ENCODE assay signal across 27 cellular contexts in the genomic region with DNA sequence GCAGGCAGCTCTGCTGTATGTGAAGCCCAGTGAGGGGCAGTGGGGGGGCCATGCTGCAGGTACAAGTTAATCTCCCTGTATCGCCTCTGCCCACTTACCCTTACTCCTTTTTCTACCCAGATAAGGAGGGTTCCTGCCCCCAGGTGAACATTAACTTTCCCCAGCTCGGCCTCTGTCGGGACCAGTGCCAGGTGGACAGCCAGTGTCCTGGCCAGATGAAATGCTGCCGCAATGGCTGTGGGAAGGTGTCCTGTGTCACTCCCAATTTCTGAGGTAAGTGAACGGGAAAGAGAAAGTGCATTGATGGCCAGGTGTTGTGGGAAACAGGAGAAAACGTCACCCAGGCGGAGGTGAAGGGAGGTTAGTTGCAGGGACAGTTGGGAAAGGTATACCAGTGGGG. TPM values are rescaled to one million over a fixed set of nuclear protein-coding genes. Genes with fewer than 3 reads are reported as not detected.
DNase-seq lines count a peak whose midpoint lies in the region; ATAC-seq, FAIRE-seq and TF ChIP-seq lines count a peak whose summit lies in the region.
"Had no signal": no experiment of that assay in that cellular context is flagged by ENCODE, and none has a peak within 500 bp of the region (broad histone marks: within the 10 kb centered on the region; RNA-seq: fewer than 3 reads in every experiment).

No MANE protein-coding gene starts in this region.

- FAIRE-seq in HTR-8/SVneo (lab: Jason Lieb, UNC) = peak; percentile 84
- no peak for FAIRE-seq in HepG2 (lab: Jason Lieb, UNC)
- FAIRE-seq in pancreas (lab: Jason Lieb, UNC) = no peak
- FAIRE-seq in kidney (lab: Jason Lieb, UNC) = no peak
- FAIRE-seq: A549, GM12891, GM18507, H54 had no signal

- H3K4me2 ChIP-seq in HepG2 (ENCODE audit: low read depth, low read length) = no peak overlapping the region
- H3K4me2 ChIP-seq: A549 had no signal

- no peak for DNase-seq in HTR-8/SVneo (ENCODE audit: insufficient read length, low spot score)
- no peak for DNase-seq in HepG2 (ENCODE audit: low spot score)
- DNase-seq in pancreas = peak in 1 of 6 donors; percentile 37
- DNase-seq in osteocyte (ENCODE audit: extremely low spot score, unreplicated experiment) = no peak
- DNase-seq in kidney = no peak
- DNase-seq in lower lobe of right lung = no peak
- DNase-seq: 8988T; ACHN; AML-193; BE2C; CD4-positive, alpha-beta T cell; CD8-positive, alpha-beta memory T cell; DMS53; DMS79 treated with DMSO at 0.1 percent for 48 hours; GF-D8; GOT3; HFFc6 had no signal

- intact Hi-C loops in HepG2 (cut with micrococcal nuclease; ENCODE audit: unreplicated experiment) (no loop called here), pancreas (cut with DNase I) (no loop called here), kidney (cut with DNase I) (no loop called here), lower lobe of right lung (cut with DNase I) (no loop called here)

- no peak for TF ChIP-seq POLR2A in HepG2 (IDR thresholded peaks at IDR 0.05; ENCODE audit: insufficient read depth in 1 of 2, low read depth in 2 of 2, low read length in 2 of 2)

- H2AFZ ChIP-seq in HepG2 (ENCODE audit: low read length) = no peak overlapping the region

- H3K4me1 ChIP-seq in HepG2 (ENCODE audit: insufficient read depth, low read length) (peaks cover 17% of the 10 kb centered on the region), pancreas (no peaks in the 10 kb centered on the region), kidney (ENCODE audit: control insufficient read depth in 1 of 2, insufficient read depth in 1 of 2, low read depth in 1 of 2, low read length in 2 of 2) (no peaks in the 10 kb centered on the region), lower lobe of right lung (no peaks in the 10 kb centered on the region)
- H3K4me1 ChIP-seq: A549, BE2C, HAP-1 had no signal

- H3K4me3 ChIP-seq in HepG2 (replicated peaks in 1 of 3; ENCODE audit: insufficient read depth in 1 of 3, low read depth in 2 of 3, low read length in 3 of 3) (no peak overlapping the region), pancreas (no peak overlapping the region), kidney (ENCODE audit: low read length in 2 of 2) (no peak overlapping the region), lower lobe of right lung (no peak overlapping the region)
- H3K4me3 ChIP-seq: A549; BLaER1 treated with 17β-estradiol and CSF1 and Interleukin-3, amounts not matched to agents 10 nM and 100 nM; HAP-1 had no signal

- H3K9me3 ChIP-seq in HepG2 (ENCODE audit: low read length) (no peaks in the 10 kb centered on the region), pancreas (no peaks in the 10 kb centered on the region), kidney (ENCODE audit: control insufficient read depth in 1 of 2, low read length in 2 of 2) (no peaks in the 10 kb centered on the region), lower lobe of right lung (no peaks in the 10 kb centered on the region)
- H3K9me3 ChIP-seq: BE2C, HAP-1 had no signal

- POLR2A ChIA-PET in HepG2 (lab: Yijun Ruan, JAX) = no interaction called here

- no peaks in the 10 kb centered on the region for H3K36me3 ChIP-seq in HepG2 (replicated peaks in 1 of 2; ENCODE audit: control insufficient read depth in 1 of 2, insufficient read depth in 2 of 2, low read length in 2 of 2)
- H3K36me3 ChIP-seq in pancreas = no peaks in the 10 kb centered on the region
- peaks cover 0 to 2% of the 10 kb centered on the region in 2 donors for H3K36me3 ChIP-seq in kidney (ENCODE audit: control insufficient read depth in 1 of 2, insufficient read depth in 2 of 2, low read length in 2 of 2)
- no peaks in the 10 kb centered on the region for H3K36me3 ChIP-seq in lower lobe of right lung
- H3K36me3 ChIP-seq: BE2C; BLaER1 treated with 17β-estradiol and CSF1 and Interleukin-3, amounts not matched to agents 10 nM and 100 nM; HAP-1 had no signal

- no peaks in the 10 kb centered on the region for H3K79me2 ChIP-seq in HepG2 (ENCODE audit: insufficient read depth, low read length)

- H3K9ac ChIP-seq in HepG2 (ENCODE audit: insufficient read depth, low read depth, low read length) (no peak overlapping the region), kidney (ENCODE audit: low read length in 2 of 2) (no peak overlapping the region)
- H3K9ac ChIP-seq: BLaER1 treated with 17β-estradiol and CSF1 and Interleukin-3, amounts not matched to agents 10 nM and 100 nM had no signal

- 4% methylated on average over 7 of the region's 7 CpGs for WGBS in HepG2 (ENCODE audit: low lambda C conversion rate)
- 25 to 30% methylated on average over 7 of the region's 7 CpGs for WGBS in pancreas, 2 donors

- in situ Hi-C loops in HepG2 (cut with HindIII; ENCODE audit: extremely low pct_ligation_motif_present, low pct_unique_long_range_greater_than_20kb) = no loop called here

- H3K27ac ChIP-seq in HepG2 (ENCODE audit: extremely low read length, insufficient read depth, low read length) = no peak overlapping the region
- H3K27ac ChIP-seq in pancreas = no peak overlapping the region
- no peak overlapping the region for H3K27ac ChIP-seq in kidney (ENCODE audit: low read depth in 2 of 2, low read length in 2 of 2)
- H3K27ac ChIP-seq in lower lobe of right lung = no peak overlapping the region
- H3K27ac ChIP-seq: A549; BLaER1 treated with 17β-estradiol and CSF1 and Interleukin-3, amounts not matched to agents 10 nM and 100 nM had no signal

- no peaks in the 10 kb centered on the region for H3K9me3 Mint-ChIP-seq in osteocyte (ENCODE audit: unreplicated experiment)
- H3K9me3 Mint-ChIP-seq: CD4-positive, alpha-beta T cell; CD8-positive, alpha-beta memory T cell; HFFc6 had no signal

- ATAC-seq in HepG2 (peak; percentile 55; the same call in 2 of the 3 replicates), pancreas (peak in 3 of 4 donors; percentile 22 to 47 (median 42)), GM18517 (IDR thresholded peaks at IDR 0.05; ENCODE audit: unreplicated experiment) (no peak), lower lobe of right lung (no peak)
- ATAC-seq: A549 had no signal

- no peaks in the 10 kb centered on the region for H3K36me3 Mint-ChIP-seq in osteocyte (ENCODE audit: unreplicated experiment)
- H3K36me3 Mint-ChIP-seq: CD14-positive monocyte had no signal

- H3K4me3 Mint-ChIP-seq in osteocyte (ENCODE audit: unreplicated experiment) = no peak overlapping the region
- H3K4me3 Mint-ChIP-seq: CD14-positive monocyte; CD4-positive, alpha-beta T cell; CD8-positive, alpha-beta memory T cell; HFFc6 had no signal

- no peak overlapping the region for H3K27ac Mint-ChIP-seq in osteocyte (ENCODE audit: unreplicated experiment)
- H3K27ac Mint-ChIP-seq: CD14-positive monocyte; CD4-positive, alpha-beta T cell; CD8-positive, alpha-beta memory T cell; HFFc6 had no signal

- CTCF ChIA-PET in HepG2 (lab: Yijun Ruan, JAX; ENCODE audit: low intra/inter-chr PET ratio, low total read pairs) = no interaction called here

- TF ChIP-seq RAD21 in HepG2 (CRISPR knock-in tag; IDR thresholded peaks at IDR 0.05) = no peak

- TF ChIP-seq EP300 in HepG2 (IDR thresholded peaks at IDR 0.05; ENCODE audit: low read depth in 2 of 2, low read length in 2 of 2) (no peak), HepG2 (CRISPR knock-in tag; IDR thresholded peaks at IDR 0.05; ENCODE audit: borderline replicate concordance) (no peak)

- TF ChIP-seq CTCF in HepG2 (CRISPR knock-in tag; IDR thresholded peaks at IDR 0.05) = no peak
- no peak for TF ChIP-seq CTCF in pancreas (IDR thresholded peaks at IDR 0.05)
- no peak for TF ChIP-seq CTCF in osteocyte (IDR thresholded peaks at IDR 0.05)
- TF ChIP-seq CTCF in kidney (IDR thresholded peaks at IDR 0.05; ENCODE audit: borderline replicate concordance, extremely low read depth, insufficient read depth) = no peak
- no peak for TF ChIP-seq CTCF in lower lobe of right lung (IDR thresholded peaks at IDR 0.05)

- H3K27me3 ChIP-seq in HepG2 (ENCODE audit: control insufficient read depth in 1 of 2, insufficient read depth in 2 of 2, low read length in 2 of 2) = peaks cover under 1 to 16% of the 10 kb centered on the region in 2 experiments
- H3K27me3 ChIP-seq in pancreas = no peaks in the 10 kb centered on the region
- H3K27me3 ChIP-seq in lower lobe of right lung (ENCODE audit: low read depth) = peaks cover 24% of the 10 kb centered on the region
- H3K27me3 ChIP-seq: BLaER1 treated with 17β-estradiol and CSF1 and Interleukin-3, amounts not matched to agents 10 nM and 100 nM had no signal

- H4K20me1 ChIP-seq in HepG2 (ENCODE audit: insufficient read depth, low read length) = no peaks in the 10 kb centered on the region
- H4K20me1 ChIP-seq: BLaER1 treated with 17β-estradiol and CSF1 and Interleukin-3, amounts not matched to agents 10 nM and 100 nM had no signal

- no peaks in the 10 kb centered on the region for H3K4me1 Mint-ChIP-seq in osteocyte (ENCODE audit: unreplicated experiment)
- H3K4me1 Mint-ChIP-seq: CD14-positive monocyte; CD8-positive, alpha-beta memory T cell had no signal

- peaks cover 31% of the 10 kb centered on the region for H3K27me3 Mint-ChIP-seq in osteocyte (ENCODE audit: unreplicated experiment)

- no TSS peak for BruUV-seq in HepG2 (replicated peaks; lab: Mats Ljungman, UMichigan)

RNA-seq across cellular contexts. Expression of gene WFDC2, which starts 10.3 kb away (rescaled TPM):
- total RNA-seq in HepG2 (2016; rRNA removed; fragmentation: Illumina TruSeq; extraction: Trizol) (not detected in 2 replicates), pancreas (10 to 100 TPM in 3 of 6 donors, 1 to 10 TPM in 3; 5.0 to 49.5 (median 11.0) TPM), osteocyte (not detected in 2 replicates), kidney (2,874 TPM), lower lobe of right lung (172 TPM)
- total RNA-seq in HepG2 (2016; cell fraction: cytosol; rRNA removed; fragmentation: Illumina TruSeq; extraction: Trizol; ENCODE audit: low read depth) = not detected in 2 replicates
- 0.22 TPM in 1 of 2 replicates, not detected in the other for total RNA-seq in HepG2 (2016; cell fraction: insoluble cytoplasmic fraction; rRNA removed; fragmentation: Illumina TruSeq; extraction: Trizol)
- total RNA-seq in HepG2 (2016; cell fraction: membrane; rRNA removed; fragmentation: Illumina TruSeq; extraction: Trizol) = not detected in 2 replicates
- total RNA-seq in HepG2 (2016; cell fraction: nucleus; rRNA removed; fragmentation: Illumina TruSeq; extraction: Trizol) = not detected in 2 replicates
- polyA plus RNA-seq in HepG2 (2011; rRNA removed) (0.13 and 0.33 TPM in 2 replicates), pancreas (10 to 100 TPM; 16.7 to 21.4 TPM), kidney (ENCODE audit: insufficient read depth, low read depth, low replicate concordance) (1,908 TPM)
- polyA plus RNA-seq in HepG2 (2011; cell fraction: cytosol; rRNA removed) = 0.22 and 0.66 TPM in 2 replicates
- polyA plus RNA-seq in HepG2 (2011; cell fraction: nucleus; rRNA removed) = 0.24 and 0.35 TPM in 2 replicates
- 0.60 TPM in 1 of 2 replicates, not detected in the other for polyA plus RNA-seq in HepG2 (2012)
- polyA plus RNA-seq in HepG2 (2016; cell fraction: cytosol; fragmentation: Illumina TruSeq; extraction: Trizol; ENCODE audit: low read depth) = not detected in 2 replicates
- not detected in 2 replicates for polyA plus RNA-seq in HepG2 (2016; cell fraction: insoluble cytoplasmic fraction; fragmentation: Illumina TruSeq; extraction: Trizol; ENCODE audit: low read depth)
- not detected in 2 replicates for polyA plus RNA-seq in HepG2 (2016; cell fraction: membrane; fragmentation: Illumina TruSeq; extraction: Trizol; ENCODE audit: low read depth)
- not detected in 2 replicates for polyA plus RNA-seq in HepG2 (2016; cell fraction: nucleus; fragmentation: Illumina TruSeq; extraction: Trizol; ENCODE audit: insufficient read depth, low read depth)
- polyA minus RNA-seq in HepG2 (2011; rRNA and poly(A)+ RNA removed; ENCODE audit: low replicate concordance) = not detected in 2 replicates
- polyA minus RNA-seq in HepG2 (2011; cell fraction: cytosol; rRNA and poly(A)+ RNA removed) = not detected in 2 replicates
- not detected in 2 replicates for polyA minus RNA-seq in HepG2 (2011; cell fraction: nucleus; rRNA and poly(A)+ RNA removed)
- total RNA-seq: CD4-positive, alpha-beta T cell; Daoy; G401 had no signal
- polyA plus RNA-seq: A549; CD14-positive monocyte; CD8-positive, alpha-beta memory T cell had no signal

RNA-seq across cellular contexts. Expression of gene SPINT3, which starts 35.6 kb away (rescaled TPM):
- total RNA-seq in HepG2 (2016; rRNA removed; fragmentation: Illumina TruSeq; extraction: Trizol) (not detected in 2 replicates), pancreas (not detected), osteocyte (not detected in 2 replicates), kidney (not detected), lower lobe of right lung (not detected)
- total RNA-seq in HepG2 (2016; cell fraction: cytosol; rRNA removed; fragmentation: Illumina TruSeq; extraction: Trizol; ENCODE audit: low read depth) = not detected in 2 replicates
- total RNA-seq in HepG2 (2016; cell fraction: insoluble cytoplasmic fraction; rRNA removed; fragmentation: Illumina TruSeq; extraction: Trizol) = not detected in 2 replicates
- total RNA-seq in HepG2 (2016; cell fraction: membrane; rRNA removed; fragmentation: Illumina TruSeq; extraction: Trizol) = not detected in 2 replicates
- not detected in 2 replicates for total RNA-seq in HepG2 (2016; cell fraction: nucleus; rRNA removed; fragmentation: Illumina TruSeq; extraction: Trizol)
- polyA plus RNA-seq in HepG2 (2011; rRNA removed) (not detected in 2 replicates), pancreas (not detected), kidney (ENCODE audit: insufficient read depth, low read depth, low replicate concordance) (not detected)
- polyA plus RNA-seq in HepG2 (2011; cell fraction: cytosol; rRNA removed) = not detected in 2 replicates
- polyA plus RNA-seq in HepG2 (2011; cell fraction: nucleus; rRNA removed) = not detected in 2 replicates
- not detected in 2 replicates for polyA plus RNA-seq in HepG2 (2012)
- polyA plus RNA-seq in HepG2 (2016; cell fraction: cytosol; fragmentation: Illumina TruSeq; extraction: Trizol; ENCODE audit: low read depth) = not detected in 2 replicates
- not detected in 2 replicates for polyA plus RNA-seq in HepG2 (2016; cell fraction: insoluble cytoplasmic fraction; fragmentation: Illumina TruSeq; extraction: Trizol; ENCODE audit: low read depth)
- polyA plus RNA-seq in HepG2 (2016; cell fraction: membrane; fragmentation: Illumina TruSeq; extraction: Trizol; ENCODE audit: low read depth) = not detected in 2 replicates
- not detected in 2 replicates for polyA plus RNA-seq in HepG2 (2016; cell fraction: nucleus; fragmentation: Illumina TruSeq; extraction: Trizol; ENCODE audit: insufficient read depth, low read depth)
- not detected in 2 replicates for polyA minus RNA-seq in HepG2 (2011; rRNA and poly(A)+ RNA removed; ENCODE audit: low replicate concordance)
- polyA minus RNA-seq in HepG2 (2011; cell fraction: cytosol; rRNA and poly(A)+ RNA removed) = not detected in 2 replicates
- polyA minus RNA-seq in HepG2 (2011; cell fraction: nucleus; rRNA and poly(A)+ RNA removed) = not detected in 2 replicates
- total RNA-seq: CD4-positive, alpha-beta T cell; CD8-positive, alpha-beta memory T cell; Daoy; G401; HFFc6 had no signal
- polyA plus RNA-seq: A549; CD14-positive monocyte; CD8-positive, alpha-beta memory T cell had no signal

RNA-seq across cellular contexts. Expression of gene WFDC6, which starts 59.5 kb away (rescaled TPM):
- total RNA-seq in HepG2 (2016; rRNA removed; fragmentation: Illumina TruSeq; extraction: Trizol) (not detected in 2 replicates), pancreas (not detected), osteocyte (not detected in 2 replicates), kidney (not detected), lower lobe of right lung (not detected)
- total RNA-seq in HepG2 (2016; cell fraction: cytosol; rRNA removed; fragmentation: Illumina TruSeq; extraction: Trizol; ENCODE audit: low read depth) = not detected in 2 replicates
- not detected in 2 replicates for total RNA-seq in HepG2 (2016; cell fraction: insoluble cytoplasmic fraction; rRNA removed; fragmentation: Illumina TruSeq; extraction: Trizol)
- not detected in 2 replicates for total RNA-seq in HepG2 (2016; cell fraction: membrane; rRNA removed; fragmentation: Illumina TruSeq; extraction: Trizol)
- not detected in 2 replicates for total RNA-seq in HepG2 (2016; cell fraction: nucleus; rRNA removed; fragmentation: Illumina TruSeq; extraction: Trizol)
- polyA plus RNA-seq in HepG2 (2011; rRNA removed) (not detected in 2 replicates), pancreas (not detected), kidney (ENCODE audit: insufficient read depth, low read depth, low replicate concordance) (not detected)
- polyA plus RNA-seq in HepG2 (2011; cell fraction: cytosol; rRNA removed) = not detected in 2 replicates
- not detected in 2 replicates for polyA plus RNA-seq in HepG2 (2011; cell fraction: nucleus; rRNA removed)
- polyA plus RNA-seq in HepG2 (2012) = not detected in 2 replicates
- not detected in 2 replicates for polyA plus RNA-seq in HepG2 (2016; cell fraction: cytosol; fragmentation: Illumina TruSeq; extraction: Trizol; ENCODE audit: low read depth)
- polyA plus RNA-seq in HepG2 (2016; cell fraction: insoluble cytoplasmic fraction; fragmentation: Illumina TruSeq; extraction: Trizol; ENCODE audit: low read depth) = not detected in 2 replicates
- not detected in 2 replicates for polyA plus RNA-seq in HepG2 (2016; cell fraction: membrane; fragmentation: Illumina TruSeq; extraction: Trizol; ENCODE audit: low read depth)
- not detected in 2 replicates for polyA plus RNA-seq in HepG2 (2016; cell fraction: nucleus; fragmentation: Illumina TruSeq; extraction: Trizol; ENCODE audit: insufficient read depth, low read depth)
- not detected in 2 replicates for polyA minus RNA-seq in HepG2 (2011; rRNA and poly(A)+ RNA removed; ENCODE audit: low replicate concordance)
- polyA minus RNA-seq in HepG2 (2011; cell fraction: cytosol; rRNA and poly(A)+ RNA removed) = not detected in 2 replicates
- polyA minus RNA-seq in HepG2 (2011; cell fraction: nucleus; rRNA and poly(A)+ RNA removed) = not detected in 2 replicates
- total RNA-seq: CD4-positive, alpha-beta T cell; CD8-positive, alpha-beta memory T cell; Daoy; G401; HFFc6 had no signal
- polyA plus RNA-seq: A549; CD14-positive monocyte; CD8-positive, alpha-beta memory T cell had no signal

Comparison
In these comparisons a context has a peak if more than half of its experiments do, and no peak if none do; other contexts are left out.
1. ATAC-seq: peak in HepG2 (single experiment) and pancreas (3 of 4); none in GM18517 (single experiment) and lower lobe of right lung (0 of 2).
2. RNA of gene WFDC2, which starts 10.3 kb away (total RNA-seq): 2,874 TPM in kidney (single experiment); 172 TPM in lower lobe of right lung (single experiment), 5.0 to 49.5 TPM in pancreas, 0.22 TPM in HepG2 and not detected in osteocyte; every median in the first group is over 10 times any median in the second.